ENCODE assay signal across 10 cellular contexts in genomic region chr1:162941024-162941423, GRCh38.
"Had no signal": no experiment of that assay in that cellular context is flagged by ENCODE, and none has a peak within 500 bp of the region (broad histone marks: within the 10 kb centered on the region; RNA-seq: fewer than 3 reads in every experiment).

No MANE protein-coding gene starts in this region.

- H3K9me3 ChIP-seq: HAP-1 had no signal

- FAIRE-seq: H1, H54 had no signal

- H3K4me3 ChIP-seq: GM23248, GM23338, HAP-1 had no signal

- ATAC-seq: GM23338, HCT116 had no signal

- DNase-seq: GM23248, GOT3, H7, H9, HFFc6 had no signal

- H3K36me3 ChIP-seq: HAP-1 had no signal

- H3K4me2 ChIP-seq: GM23338 had no signal

- H3K4me1 ChIP-seq: HAP-1 had no signal

- H3K9ac ChIP-seq: GM23248 had no signal

- H3K27ac ChIP-seq: GM23248 had no signal

- H2AFZ ChIP-seq: GM23248, GM23338 had no signal
